In the genomic region with DNA sequence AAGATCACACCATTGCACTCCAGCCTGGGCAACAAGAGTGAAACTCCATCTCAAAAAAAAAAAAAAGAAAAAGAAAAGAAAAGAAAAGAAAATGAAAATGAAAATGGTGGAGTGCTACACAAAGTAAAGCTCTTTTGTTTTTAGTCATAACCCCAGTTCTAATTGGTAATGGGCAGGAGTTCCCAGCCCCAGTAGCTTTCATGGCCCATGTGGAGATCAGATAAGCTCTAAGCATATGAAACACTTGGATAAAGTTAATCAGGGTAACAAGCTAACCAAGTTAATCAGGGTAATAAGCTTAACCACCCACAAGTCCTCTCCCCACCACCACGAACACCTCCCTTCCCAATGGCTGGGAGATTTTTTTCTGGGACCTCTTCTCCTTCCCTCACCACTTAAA, we compare ENCODE assay signal across 11 cellular contexts.
DNase-seq lines count a peak whose midpoint lies in the region; ATAC-seq lines count a peak whose summit lies in the region.
"Had no signal": no experiment of that assay in that cellular context is flagged by ENCODE, and none has a peak within 500 bp of the region (broad histone marks: within the 10 kb centered on the region; RNA-seq: fewer than 3 reads in every experiment).

No MANE protein-coding gene starts in this region.

- H3K4me3 Mint-ChIP-seq in activated CD8-positive, alpha-beta T cell treated with anti-CD3 and anti-CD28 coated beads, Interleukin-2, amount 10 ng/mL, durations not matched to agents 7 days and 5 days = no peak overlapping the region
- H3K4me3 Mint-ChIP-seq: nephron progenitor cell had no signal

- peaks cover 19% of the 10 kb centered on the region for H3K27me3 Mint-ChIP-seq in activated CD8-positive, alpha-beta T cell treated with anti-CD3 and anti-CD28 coated beads, Interleukin-2, amount 10 ng/mL, durations not matched to agents 7 days and 5 days (ENCODE audit: low read depth)

- H3K4me1 Mint-ChIP-seq in activated CD8-positive, alpha-beta T cell treated with anti-CD3 and anti-CD28 coated beads, Interleukin-2, amount 10 ng/mL, durations not matched to agents 7 days and 5 days (ENCODE audit: low read depth) = peaks cover 30% of the 10 kb centered on the region

- ATAC-seq in GM18873 (IDR thresholded peaks at IDR 0.05; ENCODE audit: low FRiP score, unreplicated experiment) (peak; percentile 88), GM21447 (IDR thresholded peaks at IDR 0.05; ENCODE audit: unreplicated experiment) (peak; percentile 74), HG03103 (IDR thresholded peaks at IDR 0.05; ENCODE audit: low read depth, unreplicated experiment) (peak; percentile 62)
- peak; percentile 44 for ATAC-seq in activated CD8-positive, alpha-beta T cell treated with anti-CD3 and anti-CD28 coated beads, Interleukin-2, amount 10 ng/mL, durations not matched to agents 7 days and 5 days

- POLR2A ChIA-PET in activated CD8-positive, alpha-beta T cell treated with anti-CD3 and anti-CD28 coated beads, Interleukin-2, amount 10 ng/mL, durations not matched to agents 7 days and 5 days (lab: Charles Lee) = no interaction called here

- CTCF ChIA-PET in activated CD8-positive, alpha-beta T cell treated with anti-CD3 and anti-CD28 coated beads, Interleukin-2, amount 10 ng/mL, durations not matched to agents 7 days and 5 days (lab: Charles Lee) = no interaction called here

- no peak overlapping the region for H3K27ac Mint-ChIP-seq in activated CD8-positive, alpha-beta T cell treated with anti-CD3 and anti-CD28 coated beads, Interleukin-2, amount 10 ng/mL, durations not matched to agents 7 days and 5 days
- H3K27ac Mint-ChIP-seq: nephron progenitor cell had no signal

- no peak for DNase-seq in activated CD8-positive, alpha-beta T cell treated with anti-CD3 and anti-CD28 coated beads, Interleukin-2, amount 10 ng/mL, durations not matched to agents 7 days and 5 days
- DNase-seq in central memory CD4-positive, alpha-beta T cell = no peak
- DNase-seq in CD1c-positive myeloid dendritic cell (ENCODE audit: extremely low spot score) (no peak), EL (no peak)
- DNase-seq: DND-41, NCI-H1105, nephron progenitor cell, RPMI8226 had no signal

- H3K36me3 Mint-ChIP-seq in activated CD8-positive, alpha-beta T cell treated with anti-CD3 and anti-CD28 coated beads, Interleukin-2, amount 10 ng/mL, durations not matched to agents 7 days and 5 days (ENCODE audit: low read depth) = no peaks in the 10 kb centered on the region

- no peaks in the 10 kb centered on the region for H3K9me3 Mint-ChIP-seq in activated CD8-positive, alpha-beta T cell treated with anti-CD3 and anti-CD28 coated beads, Interleukin-2, amount 10 ng/mL, durations not matched to agents 7 days and 5 days (ENCODE audit: insufficient read depth)
- H3K9me3 Mint-ChIP-seq: nephron progenitor cell had no signal
